Comparison of ENCODE assay signal across 23 cellular contexts in the genomic region with DNA sequence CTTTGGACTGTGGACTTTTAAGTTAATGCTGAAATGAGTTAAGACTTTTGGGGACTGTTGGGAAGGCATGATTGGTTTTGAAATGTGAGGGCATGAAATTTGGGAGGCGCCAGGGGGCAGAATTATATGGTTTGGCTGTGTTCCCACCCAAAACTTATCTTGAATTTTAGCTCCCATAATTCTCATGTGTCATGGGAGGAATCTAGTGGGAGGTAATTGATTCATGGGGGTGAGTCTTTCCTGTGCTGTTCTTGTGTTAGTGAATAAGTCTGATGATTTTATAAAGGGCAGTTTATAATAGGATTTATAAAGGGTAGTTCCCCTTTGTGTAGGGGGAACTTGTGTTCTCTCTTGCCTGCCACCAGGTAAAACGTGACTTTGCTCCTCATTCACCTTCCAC.
DNase-seq lines count a peak whose midpoint lies in the region; ATAC-seq and TF ChIP-seq lines count a peak whose summit lies in the region.
"Had no signal": no experiment of that assay in that cellular context is flagged by ENCODE, and none has a peak within 500 bp of the region (broad histone marks: within the 10 kb centered on the region; RNA-seq: fewer than 3 reads in every experiment).

No MANE protein-coding gene starts in this region.

- H3K36me3 Mint-ChIP-seq in GM23338 (ENCODE audit: low read depth) (no peaks in the 10 kb centered on the region), mesothelial cell of epicardium (no peaks in the 10 kb centered on the region)
- H3K36me3 Mint-ChIP-seq in naive thymus-derived CD4-positive, alpha-beta T cell: no peaks in the 10 kb centered on the region
- H3K36me3 Mint-ChIP-seq in natural killer cell treated with Interleukin-12 subunit alpha and Interleukin-12 subunit beta and Interleukin-15 and Interleukin-18, amount 100 ng/mL, for 72 hours: peaks cover 9% of the 10 kb centered on the region
- H3K36me3 Mint-ChIP-seq: CD14-positive monocyte; CD8-positive, alpha-beta memory T cell had no signal

- H3K9me3 ChIP-seq in PC-9 (ENCODE audit: insufficient read depth, low read depth): no peaks in the 10 kb centered on the region
- no peaks in the 10 kb centered on the region for H3K9me3 ChIP-seq in naive thymus-derived CD4-positive, alpha-beta T cell (ENCODE audit: control insufficient read depth in 2 of 3, low read length in 3 of 3)
- H3K9me3 ChIP-seq: A549; BE2C; BLaER1 treated with 17β-estradiol and CSF1 and Interleukin-3, amounts not matched to agents 10 nM and 100 nM had no signal

- no peak overlapping the region for H3K4me3 ChIP-seq in GM23338
- H3K4me3 ChIP-seq in PC-9: no peak overlapping the region
- no peak overlapping the region for H3K4me3 ChIP-seq in naive thymus-derived CD4-positive, alpha-beta T cell (ENCODE audit: low read length)
- H3K4me3 ChIP-seq: A549; BLaER1 treated with 17β-estradiol and CSF1 and Interleukin-3, amounts not matched to agents 10 nM and 100 nM had no signal

- H3K4me1 Mint-ChIP-seq in GM23338: 0 out of 3 replicates have a peak, but pooled peaks cover 4% of the 10 kb centered on the region
- peaks cover 18% of the 10 kb centered on the region for H3K4me1 Mint-ChIP-seq in mesothelial cell of epicardium
- no peaks in the 10 kb centered on the region for H3K4me1 Mint-ChIP-seq in naive thymus-derived CD4-positive, alpha-beta T cell
- H3K4me1 Mint-ChIP-seq in natural killer cell treated with Interleukin-12 subunit alpha and Interleukin-12 subunit beta and Interleukin-15 and Interleukin-18, amount 100 ng/mL, for 72 hours (ENCODE audit: low read depth in 2 of 2): no peaks in the 10 kb centered on the region
- H3K4me1 Mint-ChIP-seq: CD14-positive monocyte; CD8-positive, alpha-beta memory T cell had no signal

- H3K4me3 Mint-ChIP-seq in GM23338 (no peak overlapping the region), mesothelial cell of epicardium (no peak overlapping the region)
- H3K4me3 Mint-ChIP-seq in naive thymus-derived CD4-positive, alpha-beta T cell: no peak overlapping the region
- no peak overlapping the region for H3K4me3 Mint-ChIP-seq in natural killer cell treated with Interleukin-12 subunit alpha and Interleukin-12 subunit beta and Interleukin-15 and Interleukin-18, amount 100 ng/mL, for 72 hours
- H3K4me3 Mint-ChIP-seq: CD14-positive monocyte; CD4-positive, alpha-beta T cell; CD8-positive, alpha-beta memory T cell had no signal

- no peaks in the 10 kb centered on the region; the same call in 1 of the 2 replicates for H3K9me2 ChIP-seq in GM23338 (ENCODE audit: insufficient read depth)
- 0 out of 2 replicates have a peak, but pooled peaks cover 3% of the 10 kb centered on the region for H3K9me2 ChIP-seq in PC-9 (ENCODE audit: insufficient read depth)

- H4K20me1 ChIP-seq in GM23338 (replicated peaks; ENCODE audit: insufficient read depth) (no peaks in the 10 kb centered on the region), PC-9 (ENCODE audit: insufficient read depth) (no peaks in the 10 kb centered on the region)
- H4K20me1 ChIP-seq: BLaER1 treated with 17β-estradiol and CSF1 and Interleukin-3, amounts not matched to agents 10 nM and 100 nM had no signal

- CTCF ChIA-PET in PC-9 (lab: Charles Lee): no interaction called here
- CTCF ChIA-PET in naive thymus-derived CD4-positive, alpha-beta T cell (lab: Charles Lee): no interaction called here

- H3K9me3 Mint-ChIP-seq in GM23338 (no peaks in the 10 kb centered on the region; the same call in 2 of the 3 replicates), mesothelial cell of epicardium (peaks cover 34% of the 10 kb centered on the region)
- peaks cover 1 to 52% (median 8%) of the 10 kb centered on the region in 11 donors for H3K9me3 Mint-ChIP-seq in naive thymus-derived CD4-positive, alpha-beta T cell
- H3K9me3 Mint-ChIP-seq in natural killer cell treated with Interleukin-12 subunit alpha and Interleukin-12 subunit beta and Interleukin-15 and Interleukin-18, amount 100 ng/mL, for 72 hours: peaks cover 23% of the 10 kb centered on the region

- DNase-seq in GM23338 (ENCODE audit: low spot score): no peak
- DNase-seq in NCI-H226: peak; percentile 74
- DNase-seq in PC-9: no peak
- DNase-seq in mesothelial cell of epicardium (ENCODE audit: low spot score in 2 of 2, unreplicated experiment in 2 of 2): no peak
- no peak for DNase-seq in COLO829 (ENCODE audit: low spot score)
- no peak for DNase-seq in naive thymus-derived CD4-positive, alpha-beta T cell
- no peak for DNase-seq in natural killer cell treated with Interleukin-12 subunit alpha and Interleukin-12 subunit beta and Interleukin-15 and Interleukin-18, amount 100 ng/mL, for 72 hours (ENCODE audit: low spot score)
- DNase-seq: 8988T; ACHN; AML-193; BE2C; Calu3; CD4-positive, alpha-beta T cell; CD8-positive, alpha-beta memory T cell; COR-L47; DMS53; DMS79 treated with DMSO at 0.1 percent for 48 hours; GF-D8; H7; HCEC 1CT had no signal

- H2AFZ ChIP-seq in GM23338: 0 out of 2 replicates have a peak overlapping the region, but pooled peaks have one; percentile 35
- 0 out of 2 replicates have a peak overlapping the region, but pooled peaks have one; percentile 3 for H2AFZ ChIP-seq in PC-9

- POLR2A ChIA-PET in PC-9 (lab: Charles Lee; ENCODE audit: unreplicated experiment): no interaction called here
- POLR2A ChIA-PET in naive thymus-derived CD4-positive, alpha-beta T cell (lab: Charles Lee): no interaction called here

- H3K27me3 Mint-ChIP-seq in GM23338 (ENCODE audit: insufficient read depth, low read depth, poor library complexity) (no peaks in the 10 kb centered on the region), mesothelial cell of epicardium (ENCODE audit: low read depth) (no peaks in the 10 kb centered on the region)
- no peaks in the 10 kb centered on the region for H3K27me3 Mint-ChIP-seq in naive thymus-derived CD4-positive, alpha-beta T cell
- no peaks in the 10 kb centered on the region for H3K27me3 Mint-ChIP-seq in natural killer cell treated with Interleukin-12 subunit alpha and Interleukin-12 subunit beta and Interleukin-15 and Interleukin-18, amount 100 ng/mL, for 72 hours
- H3K27me3 Mint-ChIP-seq: CD4-positive, alpha-beta T cell; CD8-positive, alpha-beta memory T cell had no signal

- no peak for TF ChIP-seq CTCF in GM23338 (conservative IDR thresholded peaks at IDR 0.05; ENCODE audit: low read depth in 2 of 2)
- no peak for TF ChIP-seq CTCF in PC-9 (conservative IDR thresholded peaks at IDR 0.05)
- no peak for TF ChIP-seq CTCF in mesothelial cell of epicardium (IDR thresholded peaks at IDR 0.05; ENCODE audit: unreplicated experiment)

- BruUV-seq in PC-9 (replicated peaks; lab: Mats Ljungman, UMichigan): no TSS peak

- H3K79me2 ChIP-seq in GM23338 (replicated peaks; ENCODE audit: insufficient read depth): no peaks in the 10 kb centered on the region
- H3K79me2 ChIP-seq in PC-9 (ENCODE audit: low read depth): no peaks in the 10 kb centered on the region

- H3K4me2 ChIP-seq in GM23338 (no peak overlapping the region), PC-9 (peak overlapping the region; percentile 13; the same call in 1 of the 2 replicates)
- H3K4me2 ChIP-seq: A549; BLaER1 treated with 17β-estradiol and CSF1 and Interleukin-3, amounts not matched to agents 10 nM and 100 nM had no signal

- no peak overlapping the region for H3K27ac ChIP-seq in GM23338 (ENCODE audit: low read depth)
- H3K27ac ChIP-seq in PC-9: no peak overlapping the region
- H3K27ac ChIP-seq in naive thymus-derived CD4-positive, alpha-beta T cell (ENCODE audit: low read depth, low read length): no peak overlapping the region
- H3K27ac ChIP-seq: A549; BLaER1 treated with 17β-estradiol and CSF1 and Interleukin-3, amounts not matched to agents 10 nM and 100 nM had no signal

- H3K27ac Mint-ChIP-seq in GM23338 (peak overlapping the region; percentile 18; the same call in 1 of the 2 replicates), mesothelial cell of epicardium (peak overlapping the region; percentile 53)
- H3K27ac Mint-ChIP-seq in naive thymus-derived CD4-positive, alpha-beta T cell: no peak overlapping the region
- H3K27ac Mint-ChIP-seq in natural killer cell treated with Interleukin-12 subunit alpha and Interleukin-12 subunit beta and Interleukin-15 and Interleukin-18, amount 100 ng/mL, for 72 hours: no peak overlapping the region
- H3K27ac Mint-ChIP-seq: CD14-positive monocyte; CD4-positive, alpha-beta T cell; CD8-positive, alpha-beta memory T cell had no signal

- H3K36me3 ChIP-seq in GM23338 (ENCODE audit: insufficient read depth) (no peaks in the 10 kb centered on the region), PC-9 (ENCODE audit: low read depth) (no peaks in the 10 kb centered on the region)
- no peaks in the 10 kb centered on the region for H3K36me3 ChIP-seq in naive thymus-derived CD4-positive, alpha-beta T cell (ENCODE audit: control insufficient read depth in 2 of 3, insufficient read depth in 3 of 3, low read length in 3 of 3)
- H3K36me3 ChIP-seq: BE2C; BLaER1 treated with 17β-estradiol and CSF1 and Interleukin-3, amounts not matched to agents 10 nM and 100 nM had no signal

- H3K27me3 ChIP-seq in GM23338 (ENCODE audit: insufficient read depth) (no peaks in the 10 kb centered on the region), PC-9 (ENCODE audit: insufficient read depth, low read depth) (no peaks in the 10 kb centered on the region)
- no peaks in the 10 kb centered on the region for H3K27me3 ChIP-seq in naive thymus-derived CD4-positive, alpha-beta T cell (ENCODE audit: control insufficient read depth in 2 of 2, insufficient read depth in 2 of 2, low read length in 2 of 2)
- H3K27me3 ChIP-seq: BE2C; BLaER1 treated with 17β-estradiol and CSF1 and Interleukin-3, amounts not matched to agents 10 nM and 100 nM had no signal

- no peak for ATAC-seq in GM23338
- ATAC-seq in naive thymus-derived CD4-positive, alpha-beta T cell: no peak
- ATAC-seq in natural killer cell treated with Interleukin-12 subunit alpha and Interleukin-12 subunit beta and Interleukin-15 and Interleukin-18, amount 100 ng/mL, for 72 hours: no peak
- ATAC-seq: A549 had no signal

- intact Hi-C loops in PC-9 (cut with micrococcal nuclease; ENCODE audit: unreplicated experiment): no loop called here
- intact Hi-C loops in naive thymus-derived CD4-positive, alpha-beta T cell (cut with micrococcal nuclease): no loop called here

- H3K4me1 ChIP-seq in GM23338 (ENCODE audit: insufficient read depth): no peaks in the 10 kb centered on the region
- H3K4me1 ChIP-seq in PC-9 (replicated peaks; ENCODE audit: insufficient read depth): 0 out of 2 replicates have a peak, but pooled peaks cover 5% of the 10 kb centered on the region
- no peaks in the 10 kb centered on the region for H3K4me1 ChIP-seq in naive thymus-derived CD4-positive, alpha-beta T cell (ENCODE audit: control insufficient read depth in 2 of 2, insufficient read depth in 2 of 2, low read length in 2 of 2)
- H3K4me1 ChIP-seq: A549; BE2C; BLaER1 treated with 17β-estradiol and CSF1 and Interleukin-3, amounts not matched to agents 10 nM and 100 nM had no signal

- H3F3A ChIP-seq in GM23338 (replicated peaks; ENCODE audit: low read depth) (no peaks in the 10 kb centered on the region), PC-9 (ENCODE audit: insufficient read depth, low read depth) (no peaks in the 10 kb centered on the region)

Comparison
In these comparisons a context has a peak if more than half of its experiments do, and no peak if none do; other contexts are left out.
1. H3K27ac Mint-ChIP-seq: peak in GM23338 (single experiment) and mesothelial cell of epicardium (single experiment); none in naive thymus-derived CD4-positive, alpha-beta T cell (0 of 9) and natural killer cell treated with Interleukin-12 subunit alpha and Interleukin-12 subunit beta and Interleukin-15 and Interleukin-18, amount 100 ng/mL, for 72 hours (0 of 2).